8 cellular contexts compared by ENCODE assay signal in genomic region chr12:71440393-71441349, GRCh38. TPM values are rescaled to one million over a fixed set of nuclear protein-coding genes. Genes with fewer than 3 reads are reported as not detected.
DNase-seq lines count a peak whose midpoint lies in the region; ATAC-seq, FAIRE-seq and TF ChIP-seq lines count a peak whose summit lies in the region.

No MANE protein-coding gene starts in this region.

- H3K27me3 ChIP-seq in Panc1 (ENCODE audit: control insufficient read depth, insufficient read depth, low read length): peaks cover 51% of the 10 kb centered on the region
- peaks cover 41 to 66% of the 10 kb centered on the region in 2 experiments for H3K27me3 ChIP-seq in endothelial cell of umbilical vein (ENCODE audit: control insufficient read depth in 2 of 2, insufficient read depth in 2 of 2, low read length in 2 of 2)
- H3K27me3 ChIP-seq in neuronal stem cell (ENCODE audit: control insufficient read depth in 3 of 3, insufficient read depth in 3 of 3, low read depth in 1 of 3, low read length in 3 of 3): peaks cover 7 to 58% (median 32%) of the 10 kb centered on the region in 3 experiments

- CTCF ChIA-PET in Panc1 (lab: Charles Lee) (no interaction called here), endothelial cell of umbilical vein (lab: Charles Lee) (interaction anchor here (1.8 kb wide), 1 partner anchor 48 kb away, joined by 4 read pairs; no protein-coding TSS in a partner anchor)

- no peak overlapping the region for H2BK120ac ChIP-seq in neuronal stem cell (ENCODE audit: low read depth, low read length)

- ATAC-seq in GM21619 (IDR thresholded peaks at IDR 0.05; ENCODE audit: unreplicated experiment): peak; percentile 65
- ATAC-seq in Panc1: peak; percentile 42

- H3K79me2 ChIP-seq in endothelial cell of umbilical vein (ENCODE audit: control insufficient read depth, insufficient read depth, low read length): no peaks in the 10 kb centered on the region

- POLR2A ChIA-PET in Panc1 (lab: Charles Lee): interaction anchor here (0.6 kb wide), 1 partner anchor 10 kb away, joined by 3 read pairs; no protein-coding TSS in a partner anchor
- POLR2A ChIA-PET in endothelial cell of umbilical vein (lab: Charles Lee): no interaction called here

- H2AK5ac ChIP-seq in neuronal stem cell (ENCODE audit: low read depth, low read length): no peak overlapping the region

- H3K9ac ChIP-seq in endothelial cell of umbilical vein (replicated peaks; ENCODE audit: extremely low read depth, insufficient read depth, low read length) (no peak overlapping the region), neuronal stem cell (ENCODE audit: low read depth, low read length, poor library complexity) (peak overlapping the region; percentile 89)

- H3K27ac ChIP-seq in Panc1 (ENCODE audit: low read length): no peak overlapping the region
- no peak overlapping the region for H3K27ac ChIP-seq in endothelial cell of umbilical vein (ENCODE audit: insufficient read depth, low read depth, low read length)
- H3K27ac ChIP-seq in neuronal stem cell (replicated peaks; ENCODE audit: low read length): no peak overlapping the region

- no peak overlapping the region for H4K91ac ChIP-seq in neuronal stem cell (ENCODE audit: low read depth, low read length, poor library complexity)

- H2BK15ac ChIP-seq in neuronal stem cell (ENCODE audit: low read length): peak overlapping the region; percentile 51

- intact Hi-C loops in Panc1 (cut with micrococcal nuclease; ENCODE audit: unreplicated experiment): no loop called here
- intact Hi-C loops in endothelial cell of umbilical vein (cut with micrococcal nuclease): no loop called here

- no peak overlapping the region for H4K8ac ChIP-seq in neuronal stem cell (ENCODE audit: low read depth, low read length)

- H3K9me1 ChIP-seq in endothelial cell of umbilical vein (replicated peaks; ENCODE audit: control insufficient read depth, extremely low read depth, insufficient read depth, low read length): no peaks in the 10 kb centered on the region

- peak overlapping the region; percentile 37 for H3K4me3 ChIP-seq in Panc1 (ENCODE audit: low read depth in 2 of 2, low read length in 2 of 2)
- no peak overlapping the region for H3K4me3 ChIP-seq in endothelial cell of umbilical vein (replicated peaks in 1 of 3; ENCODE audit: insufficient read depth in 1 of 3, low read depth in 1 of 3, low read length in 3 of 3)
- H3K4me3 ChIP-seq in neuronal stem cell (ENCODE audit: low read length in 2 of 2): peak overlapping the region; percentile 47 to 93

- DNase-seq in EL (peak; percentile 16), Panc1 (ENCODE audit: low read depth, low spot score) (no peak), endothelial cell of umbilical vein (ENCODE audit: low read depth, low spot score) (no peak), neuronal stem cell (ENCODE audit: low spot score) (no peak), putamen (ENCODE audit: low spot score) (no peak)
- DNase-seq in effector CD8-positive, alpha-beta T cell (lab: John Stamatoyannopoulos, UW): no peak
- DNase-seq in stimulated activated CD4-positive, alpha-beta T cell treated with anti-CD3 and anti-CD28 coated beads, Interleukin-12 subunit alpha, Interleukin-12 subunit beta, amount 100 ng/mL, for 4 hours: no peak

- no peak for TF ChIP-seq CTCF in Panc1 (IDR thresholded peaks at IDR 0.05)
- no peak for TF ChIP-seq CTCF in endothelial cell of umbilical vein (IDR thresholded peaks at IDR 0.05; ENCODE audit: extremely low read depth in 1 of 2, insufficient read depth in 1 of 2, low read depth in 1 of 2, low read length in 2 of 2)

- H3K36me3 ChIP-seq in Panc1 (ENCODE audit: control insufficient read depth, insufficient read depth, low read length) (peaks cover 2% of the 10 kb centered on the region; the same call in 1 of the 2 replicates), endothelial cell of umbilical vein (ENCODE audit: control insufficient read depth in 2 of 2, extremely low read depth in 1 of 2, insufficient read depth in 2 of 2, low read length in 2 of 2) (no peaks in the 10 kb centered on the region), neuronal stem cell (replicated peaks in 1 of 2; ENCODE audit: control insufficient read depth in 2 of 2, insufficient read depth in 2 of 2, low read length in 2 of 2) (no peaks in the 10 kb centered on the region)

- peak overlapping the region; percentile 40 for H3K23ac ChIP-seq in neuronal stem cell (ENCODE audit: low read depth, low read length, poor library complexity)

- dilution Hi-C loops in endothelial cell of umbilical vein (cut with MboI; ENCODE audit: extremely low pct_ligation_motif_present, low sequenced_read_pairs): no loop called here

- no peaks in the 10 kb centered on the region for H4K20me1 ChIP-seq in endothelial cell of umbilical vein (replicated peaks; ENCODE audit: control insufficient read depth, extremely low read depth, insufficient read depth, low read length)

- no peak overlapping the region for H2BK5ac ChIP-seq in neuronal stem cell (ENCODE audit: low read length)

- H2AFZ ChIP-seq in endothelial cell of umbilical vein (ENCODE audit: low read depth, low read length): no peak overlapping the region
- H2AFZ ChIP-seq in neuronal stem cell (ENCODE audit: low read length): peak overlapping the region; percentile 92

- H3K18ac ChIP-seq in neuronal stem cell (ENCODE audit: low read length): peak overlapping the region; percentile 84

- no peak for FAIRE-seq in endothelial cell of umbilical vein (lab: Jason Lieb, UNC)

- no peak overlapping the region for H3K14ac ChIP-seq in neuronal stem cell (ENCODE audit: low read length)

- H3K4me1 ChIP-seq in Panc1 (ENCODE audit: control insufficient read depth, insufficient read depth, low read length) (peaks cover 9% of the 10 kb centered on the region), endothelial cell of umbilical vein (ENCODE audit: control insufficient read depth, extremely low read depth, insufficient read depth, low read length) (peaks cover 7% of the 10 kb centered on the region), neuronal stem cell (ENCODE audit: control insufficient read depth in 2 of 2, insufficient read depth in 1 of 2, low read depth in 1 of 2, low read length in 2 of 2) (peaks cover 0 to 3% of the 10 kb centered on the region in 2 donors)

- WGBS in neuronal stem cell (ENCODE audit: extremely low coverage in 2 of 2, insufficient read length in 2 of 2, insufficient replicate concordance in 1 of 2), 2 donors: no CpG with 5 or more reads among the region's 44 CpGs

- no peak overlapping the region for H3K4me2 ChIP-seq in endothelial cell of umbilical vein (ENCODE audit: insufficient read depth, low read length)
- peak overlapping the region; percentile 99 for H3K4me2 ChIP-seq in neuronal stem cell (ENCODE audit: insufficient read depth, low read length, poor library complexity, severe bottlenecking)

- no peak overlapping the region for H3K4ac ChIP-seq in neuronal stem cell (ENCODE audit: low read length)

- H3K9me3 ChIP-seq in Panc1 (ENCODE audit: control insufficient read depth, insufficient read depth, low read depth, low read length): no peaks in the 10 kb centered on the region
- no peaks in the 10 kb centered on the region for H3K9me3 ChIP-seq in endothelial cell of umbilical vein (replicated peaks; ENCODE audit: control insufficient read depth, insufficient read depth, low read length)
- H3K9me3 ChIP-seq in neuronal stem cell (replicated peaks in 1 of 2; ENCODE audit: control insufficient read depth in 2 of 2, insufficient read depth in 1 of 2, low read depth in 1 of 2, low read length in 2 of 2): peaks cover 5 to 7% of the 10 kb centered on the region in 2 donors

- in situ Hi-C loops in Panc1 (cut with HindIII; ENCODE audit: low pct_unique_long_range_greater_than_20kb, low sequenced_read_pairs): no loop called here

- no peaks in the 10 kb centered on the region for H3K79me1 ChIP-seq in neuronal stem cell (ENCODE audit: low read depth, low read length)

- BruUV-seq in Panc1 (replicated peaks; lab: Mats Ljungman, UMichigan) (no TSS peak), endothelial cell of umbilical vein (replicated peaks; lab: Mats Ljungman, UMichigan) (no TSS peak)

- no peak for TF ChIP-seq POLR2A in endothelial cell of umbilical vein (IDR thresholded peaks at IDR 0.05; ENCODE audit: low read depth, low read length)

- no peak overlapping the region for H2BK12ac ChIP-seq in neuronal stem cell (ENCODE audit: low read length)

TF ChIP-seq in endothelial cell of umbilical vein, 7 proteins besides CTCF, POLR2A, EP300 and RAD21:
- TF ChIP-seq EZH2 (IDR thresholded peaks at IDR 0.05; ENCODE audit: borderline replicate concordance, low read depth, low read length, severe bottlenecking) (peak; percentile 89), JUN (IDR thresholded peaks at IDR 0.05; ENCODE audit: borderline replicate concordance, insufficient read depth, insufficient read length, low read depth) (no peak)

RNA-seq across cellular contexts. Expression of gene LGR5, which starts 1.1 kb away (rescaled TPM):
- total RNA-seq in Panc1 (2021; ENCODE audit: unreplicated experiment) (1.9 TPM), endothelial cell of umbilical vein (not detected in 2 replicates)
- 0.69 TPM for polyA plus RNA-seq in Panc1 (2012; ENCODE audit: insufficient read length)
- not detected in 2 replicates for polyA plus RNA-seq in endothelial cell of umbilical vein
- polyA plus RNA-seq in endothelial cell of umbilical vein (2011; cell fraction: cytosol; rRNA removed): not detected in 2 replicates
- polyA plus RNA-seq in endothelial cell of umbilical vein (2011; cell fraction: nucleus; rRNA removed): not detected in 2 replicates
- not detected in 2 replicates for polyA plus RNA-seq in endothelial cell of umbilical vein (2012)
- not detected in 2 replicates for polyA minus RNA-seq in endothelial cell of umbilical vein
- polyA minus RNA-seq in endothelial cell of umbilical vein (2011; cell fraction: cytosol; rRNA and poly(A)+ RNA removed): not detected
- not detected in 2 replicates for polyA minus RNA-seq in endothelial cell of umbilical vein (2011; cell fraction: nucleus; rRNA and poly(A)+ RNA removed)
- 1.4 TPM for polyA plus RNA-seq in neuronal stem cell (2013, experiment 1 of 2)
- 1.4 TPM for polyA plus RNA-seq in neuronal stem cell (2013, experiment 2 of 2)

Comparison
In these comparisons a context has a peak if more than half of its experiments do, and no peak if none do; other contexts are left out.
1. H3K4me3 ChIP-seq: peak in Panc1 (2 of 2) and neuronal stem cell (2 of 2); none in endothelial cell of umbilical vein (0 of 3).